ENCODE assay signal across 1 cellular context in the genomic region with DNA sequence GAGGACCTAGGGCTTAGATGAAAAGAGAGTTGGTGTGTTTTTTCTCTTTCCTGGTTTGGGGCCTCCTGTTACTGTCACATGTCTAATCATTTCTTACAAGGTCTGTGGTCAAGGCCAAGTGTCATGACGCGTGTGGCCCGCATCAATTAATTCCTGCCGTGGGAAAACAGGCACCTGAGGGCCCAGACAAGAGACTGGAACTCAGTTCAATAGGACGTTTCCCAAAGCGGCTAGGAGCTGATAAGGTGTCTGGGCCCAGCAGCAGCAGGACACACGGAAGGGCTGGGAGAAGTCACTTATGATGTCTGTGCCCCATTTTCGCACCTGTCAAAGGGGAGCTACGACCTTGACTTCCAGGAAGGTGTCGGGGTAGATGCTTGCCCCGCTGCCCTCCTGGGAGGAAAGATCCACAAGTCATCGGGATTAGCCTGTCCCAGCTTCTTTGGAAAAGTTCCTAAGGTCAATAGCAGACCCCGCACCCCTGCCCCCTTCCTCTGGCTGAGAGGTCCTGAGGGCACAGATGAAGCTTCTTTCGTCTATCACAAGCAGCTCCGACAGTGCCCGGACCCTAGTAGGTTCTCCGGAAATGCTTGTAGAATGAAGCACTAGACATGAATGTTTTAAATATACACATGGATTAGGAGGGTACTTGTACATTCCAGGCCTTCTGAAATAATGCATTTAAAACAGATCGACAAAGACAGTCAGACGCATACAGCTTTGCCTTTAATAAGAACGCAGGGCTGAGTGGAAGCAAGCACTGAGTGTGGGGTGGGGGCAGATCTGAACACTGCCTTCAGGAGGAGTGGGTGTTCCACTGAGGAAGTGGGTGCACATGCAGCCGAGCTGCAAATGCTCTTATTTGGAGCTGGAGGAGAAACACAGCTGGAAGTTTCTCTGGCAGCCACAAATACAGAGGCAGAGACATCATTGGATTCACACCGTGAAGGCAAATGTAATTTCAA.
TF ChIP-seq lines count a peak whose summit lies in the region.

No MANE protein-coding gene starts in this region.

TF ChIP-seq in IMR-90, 13 proteins besides CTCF, POLR2A, EP300 and RAD21:
- no peak for TF ChIP-seq MXI1 (IDR thresholded peaks at IDR 0.05; ENCODE audit: borderline replicate concordance, low read depth, low read length)
- no peak for TF ChIP-seq CEBPB (IDR thresholded peaks at IDR 0.05; ENCODE audit: low read depth, low read length)
- TF ChIP-seq, protein P1, sequence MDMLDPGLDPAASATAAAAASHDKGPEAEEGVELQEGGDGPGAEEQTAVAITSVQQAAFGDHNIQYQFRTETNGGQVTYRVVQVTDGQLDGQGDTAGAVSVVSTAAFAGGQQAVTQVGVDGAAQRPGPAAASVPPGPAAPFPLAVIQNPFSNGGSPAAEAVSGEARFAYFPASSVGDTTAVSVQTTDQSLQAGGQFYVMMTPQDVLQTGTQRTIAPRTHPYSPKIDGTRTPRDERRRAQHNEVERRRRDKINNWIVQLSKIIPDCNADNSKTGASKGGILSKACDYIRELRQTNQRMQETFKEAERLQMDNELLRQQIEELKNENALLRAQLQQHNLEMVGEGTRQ (IDR thresholded peaks at IDR 0.05; ENCODE audit: low read depth, low read length): no peak
- no peak for TF ChIP-seq NFE2L2 (IDR thresholded peaks at IDR 0.05; ENCODE audit: low read depth, low read length)
- no peak for TF ChIP-seq RCOR1 (IDR thresholded peaks at IDR 0.05; ENCODE audit: insufficient replicate concordance, low read length)
